In genomic region chrX:133984857-133985163, GRCh38 we compare ENCODE assay signal across 12 cellular contexts. TPM values are rescaled to one million over a fixed set of nuclear protein-coding genes. Genes with fewer than 3 reads are reported as not detected.
DNase-seq lines count a peak whose midpoint lies in the region; ATAC-seq and TF ChIP-seq lines count a peak whose summit lies in the region.
"Had no signal": no experiment of that assay in that cellular context is flagged by ENCODE, and none has a peak within 500 bp of the region (broad histone marks: within the 10 kb centered on the region; RNA-seq: fewer than 3 reads in every experiment).

No MANE protein-coding gene starts in this region.

- no peak overlapping the region for H2AFZ ChIP-seq in GM23338

- H3K27ac ChIP-seq in GM23338 (ENCODE audit: low read depth): no peak overlapping the region
- H3K27ac ChIP-seq in psoas muscle: no peak overlapping the region
- H3K27ac ChIP-seq: epithelial cell of prostate, WERI-Rb-1 had no signal

- H3K4me3 Mint-ChIP-seq in GM23338 (peak overlapping the region; percentile 78), WTC11 (peak overlapping the region; percentile 77)

- H3K27me3 ChIP-seq in GM23338 (ENCODE audit: insufficient read depth): peaks cover 12% of the 10 kb centered on the region
- peaks cover 17% of the 10 kb centered on the region for H3K27me3 ChIP-seq in iPS-15b (ENCODE audit: control insufficient read depth, insufficient read depth, low read length)
- peaks cover 0 to 39% (median 0%) of the 10 kb centered on the region in 3 donors for H3K27me3 ChIP-seq in psoas muscle (ENCODE audit: insufficient read depth in 3 of 3, low read length in 2 of 3)

- DNase-seq in GM23338 (ENCODE audit: low spot score): peak; percentile 11
- no peak for DNase-seq in WTC11 (ENCODE audit: low spot score)
- no peak for DNase-seq in psoas muscle
- no peak for DNase-seq in SIG-M5 treated with dmso at 0.1 percent for 504 hours (lab: John Stamatoyannopoulos, UW; ENCODE audit: unreplicated experiment)
- no peak for DNase-seq in AG08396 (ENCODE audit: low spot score)
- DNase-seq: hippocampal formation, WERI-Rb-1 had no signal

- H3K4me1 ChIP-seq in GM23338 (ENCODE audit: insufficient read depth) (peaks cover 41% of the 10 kb centered on the region), iPS-15b (ENCODE audit: control insufficient read depth, insufficient read depth, low read length) (peaks cover 46% of the 10 kb centered on the region), psoas muscle (no peaks in the 10 kb centered on the region)

- H3K4me3 ChIP-seq in GM23338: peak overlapping the region; percentile 64
- H3K4me3 ChIP-seq in iPS-15b (ENCODE audit: low read depth, low read length): peak overlapping the region; percentile 75
- H3K4me3 ChIP-seq in psoas muscle: peak overlapping the region; percentile 58

- 2 to 32% (median 5%) methylated on average over 10 to 16 of the region's 16 CpGs for WGBS in psoas muscle, 3 donors

- intact Hi-C loops in psoas muscle (cut with DNase I): no loop called here

- H3K4me2 ChIP-seq in GM23338: peak overlapping the region; percentile 88

- H3K4me1 Mint-ChIP-seq in GM23338 (peaks cover 54% of the 10 kb centered on the region), WTC11 (peaks cover 47% of the 10 kb centered on the region)

- no peaks in the 10 kb centered on the region for H4K20me1 ChIP-seq in GM23338 (replicated peaks; ENCODE audit: insufficient read depth)

- H3K9me2 ChIP-seq in GM23338 (ENCODE audit: insufficient read depth): no peaks in the 10 kb centered on the region

- H3F3A ChIP-seq in GM23338 (replicated peaks; ENCODE audit: low read depth): no peaks in the 10 kb centered on the region

- CTCF ChIA-PET in WTC11 (lab: Charles Lee): interaction anchor here (0.6 to 1.2 kb wide), 6 partner anchors 36 to 780 kb away, joined by 3 to 4 read pairs (median 4); no protein-coding TSS in a partner anchor

- H3K27ac Mint-ChIP-seq in GM23338 (no peak overlapping the region), WTC11 (no peak overlapping the region)
- H3K27ac Mint-ChIP-seq: CD4-positive, CD25-positive, alpha-beta regulatory T cell had no signal

- peaks cover 11% of the 10 kb centered on the region for H3K79me2 ChIP-seq in GM23338 (replicated peaks; ENCODE audit: insufficient read depth)

- POLR2A ChIA-PET in WTC11 (lab: Charles Lee): interaction anchor here (1.5 kb wide), 1 partner anchor 18 kb away, joined by 5 read pairs; no protein-coding TSS in a partner anchor

- H3K36me3 Mint-ChIP-seq in GM23338 (ENCODE audit: low read depth) (no peaks in the 10 kb centered on the region; the same call in 2 of the 3 replicates), WTC11 (no peaks in the 10 kb centered on the region)
- H3K36me3 Mint-ChIP-seq: CD4-positive, CD25-positive, alpha-beta regulatory T cell had no signal

- peak overlapping the region; percentile 26 for H3K9ac ChIP-seq in iPS-15b (ENCODE audit: low read depth, low read length)

- TF ChIP-seq CTCF in GM23338 (conservative IDR thresholded peaks at IDR 0.05; ENCODE audit: low read depth in 2 of 2): no peak
- no peak for TF ChIP-seq CTCF in WTC11 (IDR thresholded peaks at IDR 0.05)
- no peak for TF ChIP-seq CTCF in psoas muscle (IDR thresholded peaks at IDR 0.05)

- H3K36me3 ChIP-seq in GM23338 (ENCODE audit: insufficient read depth): no peaks in the 10 kb centered on the region
- no peaks in the 10 kb centered on the region for H3K36me3 ChIP-seq in iPS-15b (ENCODE audit: control insufficient read depth, insufficient read depth, low read length)
- H3K36me3 ChIP-seq in psoas muscle (ENCODE audit: insufficient read depth in 1 of 2, low read depth in 1 of 2): no peaks in the 10 kb centered on the region
- H3K36me3 ChIP-seq: WERI-Rb-1 had no signal

- no peaks in the 10 kb centered on the region for H3K9me3 Mint-ChIP-seq in GM23338
- no peaks in the 10 kb centered on the region for H3K9me3 Mint-ChIP-seq in WTC11

- H3K9me3 ChIP-seq in iPS-15b (ENCODE audit: control insufficient read depth, insufficient read depth, low read length): no peaks in the 10 kb centered on the region
- no peaks in the 10 kb centered on the region for H3K9me3 ChIP-seq in psoas muscle

- H3K27me3 Mint-ChIP-seq in GM23338 (ENCODE audit: insufficient read depth, low read depth, poor library complexity): peaks cover 14% of the 10 kb centered on the region
- peaks cover 21% of the 10 kb centered on the region for H3K27me3 Mint-ChIP-seq in WTC11 (ENCODE audit: low read depth)

- ATAC-seq in GM23338 (no peak; the same call in 2 of the 3 replicates), WTC11 (no peak), psoas muscle (no peak), GM19463 (IDR thresholded peaks at IDR 0.05; ENCODE audit: unreplicated experiment) (no peak)

TF ChIP-seq in GM23338, 12 proteins besides CTCF, POLR2A, EP300 and RAD21 (continues in another document):
- TF ChIP-seq CREB1 (CRISPR knock-in tag; IDR thresholded peaks at IDR 0.05; ENCODE audit: low read depth): no peak
- TF ChIP-seq EZH2 (IDR thresholded peaks at IDR 0.05; ENCODE audit: low read depth, unreplicated experiment): no peak
- TF ChIP-seq POLR2AphosphoS5 (IDR thresholded peaks at IDR 0.05; ENCODE audit: low read depth): no peak
- TF ChIP-seq REST (IDR thresholded peaks at IDR 0.05; ENCODE audit: unreplicated experiment): no peak
- no peak for TF ChIP-seq JUNB (IDR thresholded peaks at IDR 0.05; ENCODE audit: unreplicated experiment)
- no peak for TF ChIP-seq ZNF331 (CRISPR knock-in tag; IDR thresholded peaks at IDR 0.05; ENCODE audit: low read depth)

TF ChIP-seq in WTC11, 78 proteins besides CTCF, POLR2A, EP300 and RAD21:
- TF ChIP-seq ZNF219 (CRISPR knock-in tag; IDR thresholded peaks at IDR 0.05; ENCODE audit: borderline replicate concordance): no peak
- no peak for TF ChIP-seq ESRRA (CRISPR knock-in tag; IDR thresholded peaks at IDR 0.05; ENCODE audit: borderline replicate concordance)
- TF ChIP-seq E2F4 (CRISPR knock-in tag; IDR thresholded peaks at IDR 0.05; ENCODE audit: borderline replicate concordance, low read depth): no peak
- no peak for TF ChIP-seq OVOL2 (CRISPR knock-in tag; IDR thresholded peaks at IDR 0.05; ENCODE audit: borderline replicate concordance)
- TF ChIP-seq GTF2I (CRISPR knock-in tag; conservative IDR thresholded peaks at IDR 0.05): no peak
- TF ChIP-seq ATF1 (CRISPR knock-in tag; IDR thresholded peaks at IDR 0.05): no peak

RNA-seq across cellular contexts. Expression of gene GPC3, which starts 0.6 kb away (rescaled TPM):
- 60.1 and 61.2 TPM in 2 replicates for total RNA-seq in GM23338 (2014; rRNA removed; shearing (Covaris generic))
- polyA plus RNA-seq in GM23338 (2016; fragmentation: Nextera tagmentation; extraction: Ambion mirVana) (34.3 and 36.8 TPM in 2 replicates), psoas muscle (1 to 10 TPM in 1 of 3 donors, under 1 TPM in 2; 0.43 to 1.9 (median 0.80) TPM)
- total RNA-seq in WTC11 (2021) (32.4 to 34.7 TPM (median 32.5 TPM) in 3 replicates), psoas muscle (1 to 10 TPM in 3 of 4 donors, under 1 TPM in 1; 0.78 to 2.3 (median 1.8) TPM)
- total RNA-seq: pulmonary artery endothelial cell had no signal

Comparison
In these comparisons a context has a peak if more than half of its experiments do, and no peak if none do; other contexts are left out.
1. RNA of gene GPC3, which starts 0.6 kb away (total RNA-seq): 60.1 to 61.2 TPM in GM23338 and 32.4 to 34.7 TPM in WTC11; 0.78 to 2.3 TPM in psoas muscle; every median in the first group is over 10 times any median in the second.
2. Peak in every context shown above with its lines, with median percentiles within 50 percentile points of each other: H3K4me3 ChIP-seq.